20 cellular contexts compared by ENCODE assay signal in the genomic region with DNA sequence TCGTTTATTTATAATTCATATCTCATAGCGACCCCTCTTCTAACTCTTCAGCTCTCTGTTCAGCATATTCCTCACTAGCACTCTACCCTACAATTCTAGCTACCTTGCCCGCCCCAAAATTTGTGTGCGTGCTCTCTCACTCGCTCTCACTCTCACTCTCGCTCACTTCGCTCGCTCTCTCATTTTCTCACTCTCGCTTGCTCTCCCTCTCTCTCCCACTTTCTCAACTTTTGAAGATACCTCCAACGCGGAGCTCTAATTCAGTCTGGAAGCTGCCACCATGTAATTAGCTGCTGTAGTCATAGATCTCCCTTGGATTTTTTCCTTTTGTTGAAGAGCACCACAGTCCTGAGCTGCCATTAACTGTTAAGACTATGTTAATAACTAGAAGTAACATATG.
"Had no signal": no experiment of that assay in that cellular context is flagged by ENCODE, and none has a peak within 500 bp of the region (broad histone marks: within the 10 kb centered on the region; RNA-seq: fewer than 3 reads in every experiment).

No MANE protein-coding gene starts in this region.

- H3K27me3 ChIP-seq: esophagus squamous epithelium, gastrocnemius medialis, right lobe of liver, testis had no signal

- H3K9me3 Mint-ChIP-seq: activated naive CD4-positive, alpha-beta T cell treated with anti-CD3 and anti-CD28 coated beads, Interleukin-2, amount 50 U/mL, for 24 hours; activated T-helper 1 cell treated with anti-CD3 and anti-CD28 coated beads, Interleukin-12 subunit alpha, Interleukin-12 subunit beta, Interleukin-2, Interleukin-4 antibody, amounts not matched to agents 30 ng/mL and 10 ng/mL and 1 ng/mL, durations not matched to agents 14 hours and 24 hours and 36 hours; brain; natural killer cell treated with Interleukin-12 subunit alpha and Interleukin-12 subunit beta and Interleukin-15 and Interleukin-18, amount 100 ng/mL, for 72 hours; stimulated activated effector memory CD8-positive, alpha-beta T cell treated with anti-CD3 and anti-CD28 coated beads, Interleukin-12 subunit alpha, Interleukin-12 subunit beta, amount 100 ng/mL, for 72 hours; T-helper 2 cell treated with Interferon-gamma antibody and Interleukin-4, amounts not matched to agents 5 μg/mL and 100 μg/mL, for 36 hours had no signal

- ATAC-seq: activated CD8-positive, alpha-beta T cell treated with anti-CD3 and anti-CD28 coated beads, Interleukin-2, amount 10 ng/mL, durations not matched to agents 7 days and 5 days; gastrocnemius medialis; left ventricle myocardium superior; natural killer cell treated with Interleukin-12 subunit alpha and Interleukin-12 subunit beta and Interleukin-15 and Interleukin-18, amount 100 ng/mL, for 72 hours; right lobe of liver; stimulated activated effector memory CD8-positive, alpha-beta T cell treated with anti-CD3 and anti-CD28 coated beads, Interleukin-12 subunit alpha, Interleukin-12 subunit beta, amount 100 ng/mL, for 72 hours had no signal

- H3K4me3 Mint-ChIP-seq: activated CD8-positive, alpha-beta T cell treated with anti-CD3 and anti-CD28 coated beads, Interleukin-2, amount 10 ng/mL, durations not matched to agents 7 days and 5 days; activated naive CD4-positive, alpha-beta T cell treated with anti-CD3 and anti-CD28 coated beads, Interleukin-2, amount 50 U/mL, for 24 hours; activated T-helper 1 cell treated with anti-CD3 and anti-CD28 coated beads, Interleukin-12 subunit alpha, Interleukin-12 subunit beta, Interleukin-2, Interleukin-4 antibody, amounts not matched to agents 30 ng/mL and 10 ng/mL and 1 ng/mL, durations not matched to agents 14 hours and 24 hours and 36 hours; natural killer cell treated with Interleukin-12 subunit alpha and Interleukin-12 subunit beta and Interleukin-15 and Interleukin-18, amount 100 ng/mL, for 72 hours; stimulated activated effector memory CD8-positive, alpha-beta T cell treated with anti-CD3 and anti-CD28 coated beads, Interleukin-12 subunit alpha, Interleukin-12 subunit beta, amount 100 ng/mL, for 72 hours; T-helper 2 cell treated with Interferon-gamma antibody and Interleukin-4, amounts not matched to agents 5 μg/mL and 100 μg/mL, for 36 hours had no signal

- H3K27ac ChIP-seq: esophagus squamous epithelium, right lobe of liver, testis, WERI-Rb-1 had no signal

- H3K4me3 ChIP-seq: esophagus squamous epithelium, gastrocnemius medialis, right lobe of liver, testis had no signal

- H3K27me3 Mint-ChIP-seq: activated naive CD4-positive, alpha-beta T cell treated with anti-CD3 and anti-CD28 coated beads, Interleukin-2, amount 50 U/mL, for 24 hours; natural killer cell treated with Interleukin-12 subunit alpha and Interleukin-12 subunit beta and Interleukin-15 and Interleukin-18, amount 100 ng/mL, for 72 hours had no signal

- H3K27ac Mint-ChIP-seq: activated CD8-positive, alpha-beta T cell treated with anti-CD3 and anti-CD28 coated beads, Interleukin-2, amount 10 ng/mL, durations not matched to agents 7 days and 5 days; activated naive CD4-positive, alpha-beta T cell treated with anti-CD3 and anti-CD28 coated beads, Interleukin-2, amount 50 U/mL, for 24 hours; activated T-helper 1 cell treated with anti-CD3 and anti-CD28 coated beads, Interleukin-12 subunit alpha, Interleukin-12 subunit beta, Interleukin-2, Interleukin-4 antibody, amounts not matched to agents 30 ng/mL and 10 ng/mL and 1 ng/mL, durations not matched to agents 14 hours and 24 hours and 36 hours; natural killer cell treated with Interleukin-12 subunit alpha and Interleukin-12 subunit beta and Interleukin-15 and Interleukin-18, amount 100 ng/mL, for 72 hours; stimulated activated effector memory CD8-positive, alpha-beta T cell treated with anti-CD3 and anti-CD28 coated beads, Interleukin-12 subunit alpha, Interleukin-12 subunit beta, amount 100 ng/mL, for 72 hours; T-helper 2 cell treated with Interferon-gamma antibody and Interleukin-4, amounts not matched to agents 5 μg/mL and 100 μg/mL, for 36 hours had no signal

- H3K4me1 Mint-ChIP-seq: activated naive CD4-positive, alpha-beta T cell treated with anti-CD3 and anti-CD28 coated beads, Interleukin-2, amount 50 U/mL, for 24 hours had no signal

- H3K4me1 ChIP-seq: right lobe of liver, testis had no signal

- H3K9me3 ChIP-seq: esophagus squamous epithelium, gastrocnemius medialis, right lobe of liver, testis had no signal

- DNase-seq: activated CD4-positive, alpha-beta T cell treated with anti-CD3 and anti-CD28 coated beads for 1 hour; activated CD4-positive, alpha-beta T cell treated with anti-CD3 and anti-CD28 coated beads, Interleukin-2, amount 50 U/mL, for 1 hour; activated CD8-positive, alpha-beta T cell treated with anti-CD3 and anti-CD28 coated beads, Interleukin-2, amount 10 ng/mL, durations not matched to agents 7 days and 5 days; activated gamma-delta T cell treated with Interleukin-2 at 50 U/mL for 16 hours; esophagus squamous epithelium; gastrocnemius medialis; left ventricle myocardium superior; mammary epithelial cell; midbrain; right lobe of liver; small intestine; stimulated activated CD4-positive, alpha-beta T cell treated with anti-CD3 and anti-CD28 coated beads, Interleukin-2, amount 100 ng/mL, for 24 hours; testis; WERI-Rb-1 had no signal
